Comparison of ENCODE assay signal across 8 cellular contexts in genomic region chr15:70762469-70763119, GRCh38. TPM values are rescaled to one million over a fixed set of nuclear protein-coding genes. Genes with fewer than 3 reads are reported as not detected.
DNase-seq lines count a peak whose midpoint lies in the region; ATAC-seq, FAIRE-seq and TF ChIP-seq lines count a peak whose summit lies in the region.

No MANE protein-coding gene starts in this region.

- H3K9me2 ChIP-seq in Karpas-422 (replicated peaks; ENCODE audit: insufficient read depth, low read length) = no peaks in the 10 kb centered on the region

- H3K4me1 ChIP-seq in Karpas-422 (ENCODE audit: low read length) = no peaks in the 10 kb centered on the region

- no peaks in the 10 kb centered on the region for H3K9me3 ChIP-seq in Karpas-422 (ENCODE audit: low read length)

- no peaks in the 10 kb centered on the region for H3K36me3 ChIP-seq in Karpas-422 (ENCODE audit: insufficient read depth, low read length)

- no peaks in the 10 kb centered on the region for H3K27me3 ChIP-seq in Karpas-422 (ENCODE audit: low read length)

- DNase-seq in NCI-H82 (lab: John Stamatoyannopoulos, UW) (peak; percentile 26), NCI-H82 treated with DMSO at 0.1 percent for 48 hours (lab: John Stamatoyannopoulos, UW; ENCODE audit: unreplicated experiment) (no peak), HTR-8/SVneo (ENCODE audit: insufficient read length, low spot score) (peak; percentile 35), foreskin fibroblast (peak; percentile 58 to 85), omental fat pad (ENCODE audit: low spot score) (no peak), Karpas-422 (no peak), SIG-M5 treated with dmso at 0.1 percent for 504 hours (lab: John Stamatoyannopoulos, UW; ENCODE audit: unreplicated experiment) (no peak)
- peak; percentile 37 for DNase-seq in activated T-cell treated with anti-CD3 and anti-CD28 coated beads, Interleukin-2, amount 50 U/mL, for 1 hour

- H3K4me3 ChIP-seq in foreskin fibroblast (ENCODE audit: low read depth in 1 of 2, low read length in 2 of 2) (peak overlapping the region; percentile 91 to 100), Karpas-422 (ENCODE audit: low read length) (no peak overlapping the region)

- TF ChIP-seq CTCF in foreskin fibroblast (IDR thresholded peaks at IDR 0.05; ENCODE audit: low read depth, low read length) (no peak), omental fat pad (IDR thresholded peaks at IDR 0.05) (no peak)

- peak; percentile 80 for FAIRE-seq in HTR-8/SVneo (lab: Jason Lieb, UNC)

- no peak overlapping the region for H3K27ac ChIP-seq in Karpas-422 (ENCODE audit: low read length)

- H3K79me2 ChIP-seq in Karpas-422 (ENCODE audit: low read length) = no peaks in the 10 kb centered on the region

- H3K4me2 ChIP-seq in Karpas-422 (ENCODE audit: low read depth, low read length, poor library complexity, severe bottlenecking) = no peak overlapping the region

- H2AFZ ChIP-seq in Karpas-422 (ENCODE audit: low read length) = no peak overlapping the region

- ATAC-seq in omental fat pad (ENCODE audit: low FRiP score) = peak; percentile 21

- no peaks in the 10 kb centered on the region for H4K20me1 ChIP-seq in Karpas-422 (ENCODE audit: insufficient read depth, low read depth, low read length)

- no peak overlapping the region for H3K9ac ChIP-seq in Karpas-422 (ENCODE audit: low read length)

RNA-seq across cellular contexts. Expression of gene UACA, which starts 0.8 kb away (rescaled TPM):
- 100 to 1,000 TPM in 1 of 4 donors, 10 to 100 TPM in 3; 36.1 to 158 (median 47.3) TPM for total RNA-seq in omental fat pad
- total RNA-seq in Karpas-422 (2014; rRNA removed; shearing (Covaris generic); ENCODE audit: low replicate concordance) = not detected in 2 replicates

Comparison
In these comparisons a context has a peak if more than half of its experiments do, and no peak if none do; other contexts are left out.
1. DNase-seq: peak in NCI-H82 (single experiment), HTR-8/SVneo (single experiment), activated T-cell treated with anti-CD3 and anti-CD28 coated beads, Interleukin-2, amount 50 U/mL, for 1 hour (single experiment) and foreskin fibroblast (2 of 2); none in NCI-H82 treated with DMSO at 0.1 percent for 48 hours (single experiment), omental fat pad (single experiment), Karpas-422 (single experiment) and SIG-M5 treated with dmso at 0.1 percent for 504 hours (single experiment).
2. RNA of gene UACA, which starts 0.8 kb away (total RNA-seq): 36.1 to 158 TPM in omental fat pad; not detected in Karpas-422; every median in the first group is over 10 times any median in the second.